ENCODE assay signal across 10 cellular contexts in the genomic region with DNA sequence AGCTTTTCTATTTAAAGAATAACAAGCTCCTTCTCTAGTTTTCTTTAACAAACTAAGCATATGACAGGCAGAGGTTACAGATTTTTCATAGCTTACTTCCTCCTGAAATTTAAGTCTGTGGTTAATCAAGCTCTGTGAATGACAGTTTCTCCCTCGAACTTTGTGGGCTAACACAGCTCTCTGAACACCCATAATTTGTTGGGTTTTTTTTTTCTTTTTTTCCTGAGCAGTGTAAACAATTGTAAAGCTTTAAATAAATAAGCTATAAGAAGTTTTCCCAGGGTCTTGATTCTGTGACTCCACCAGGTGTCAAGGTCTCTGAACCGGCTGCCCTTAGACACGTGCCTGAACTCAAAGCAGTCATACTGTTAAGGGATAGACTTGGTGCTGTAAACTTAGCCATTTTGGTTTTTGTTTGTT.
A peak's percentile ranks its signal among the peaks of the same experiment; 100 is the strongest.
DNase-seq lines count a peak whose midpoint lies in the region; ATAC-seq, FAIRE-seq and TF ChIP-seq lines count a peak whose summit lies in the region.
"Had no signal": no experiment of that assay in that cellular context is flagged by ENCODE, and none has a peak within 500 bp of the region (broad histone marks: within the 10 kb centered on the region; RNA-seq: fewer than 3 reads in every experiment).

No MANE protein-coding gene starts in this region.

- H3K4me3 ChIP-seq in GM12865 (ENCODE audit: low read depth, low read length) (no peak overlapping the region), H1 (ENCODE audit: extremely low read depth in 1 of 4, insufficient read depth in 2 of 4, low read depth in 3 of 4, low read length in 4 of 4) (no peak overlapping the region)
- no peak overlapping the region for H3K4me3 ChIP-seq in Jurkat, Clone E6-1 (ENCODE audit: low read length)
- H3K4me3 ChIP-seq: ascending aorta had no signal

- TF ChIP-seq EP300 in H1 (IDR thresholded peaks at IDR 0.05; ENCODE audit: borderline replicate concordance in 1 of 2, low read depth in 2 of 2, low read length in 2 of 2), result no peak

- no peak overlapping the region for H4K8ac ChIP-seq in H1 (ENCODE audit: extremely low read depth, insufficient read depth, low read length)

- H3K27ac ChIP-seq in H1 (ENCODE audit: low read depth, low read length), result no peak overlapping the region
- H3K27ac ChIP-seq: ascending aorta had no signal

- no peak overlapping the region for H2BK20ac ChIP-seq in H1 (ENCODE audit: low read length)

- H3K56ac ChIP-seq in H1 (replicated peaks; ENCODE audit: insufficient read length, low read depth, low read length), result no peak overlapping the region

- peaks cover 0 to 15% (median 8%) of the 10 kb centered on the region in 4 experiments; a peak in 4 of 7 replicates for H3K4me1 ChIP-seq in H1 (replicated peaks in 1 of 4; ENCODE audit: control insufficient read depth in 3 of 4, insufficient read depth in 4 of 4, low read length in 3 of 4)
- H3K4me1 ChIP-seq: ascending aorta had no signal

- no peak overlapping the region for H2BK120ac ChIP-seq in H1 (replicated peaks; ENCODE audit: low read depth, low read length)

- POLR2A ChIA-PET in H1 (lab: Charles Lee; ENCODE audit: partially characterized antibody), result interaction anchor here (0.9 to 1.1 kb wide), 2 partner anchors 13 to 17 kb away, joined by 3 to 4 read pairs; no protein-coding TSS in a partner anchor

- CTCF ChIA-PET in H1 (lab: Charles Lee; ENCODE audit: partially characterized antibody), result interaction anchor here (0.9 to 1.9 kb wide), 4 partner anchors 20 to 136 kb away, joined by 3 to 6 read pairs (median 4); no protein-coding TSS in a partner anchor

- no peak overlapping the region for H3K14ac ChIP-seq in H1 (ENCODE audit: insufficient read length)

- no peak for FAIRE-seq in H1 (lab: Jason Lieb, UNC)

- H4K91ac ChIP-seq in H1 (replicated peaks; ENCODE audit: insufficient read length, low read length), result peak overlapping the region; percentile 30

- H3K23me2 ChIP-seq in H1 (ENCODE audit: low read depth, low read length), result no peaks in the 10 kb centered on the region

- TF ChIP-seq CTCF in GM12865 (IDR thresholded peaks at IDR 0.05; ENCODE audit: insufficient read depth, low read depth, low read length, missing control alignments) (no peak), H1 (IDR thresholded peaks at IDR 0.05; ENCODE audit: control extremely low read depth in 1 of 3, insufficient read depth in 1 of 3, low read depth in 1 of 3, low read length in 3 of 3) (no peak)

- no peaks in the 10 kb centered on the region for H4K20me1 ChIP-seq in H1 (replicated peaks in 1 of 2; ENCODE audit: control insufficient read depth in 1 of 2, insufficient read depth in 2 of 2, low read length in 2 of 2)

- H4K5ac ChIP-seq in H1 (ENCODE audit: insufficient read length, low read depth, low read length), result no peak overlapping the region

- no peak overlapping the region for H2BK15ac ChIP-seq in H1 (ENCODE audit: low read length)

- no peak overlapping the region for H3K18ac ChIP-seq in H1 (ENCODE audit: extremely low read depth, low read length)

- no peak overlapping the region for H3K4me2 ChIP-seq in H1 (ENCODE audit: insufficient read depth in 1 of 2, low read depth in 2 of 2, low read length in 2 of 2)

- no peaks in the 10 kb centered on the region for H3K79me1 ChIP-seq in H1 (ENCODE audit: low read depth, low read length)

- no peak overlapping the region for H3K9ac ChIP-seq in H1 (replicated peaks in 1 of 4; ENCODE audit: extremely low read depth in 1 of 4, low read depth in 3 of 4, low read length in 3 of 4)

- H2AFZ ChIP-seq in H1 (ENCODE audit: low read length), result no peak overlapping the region

- H3K79me2 ChIP-seq in H1 (ENCODE audit: control insufficient read depth in 1 of 2, insufficient read depth in 2 of 2, low read length in 2 of 2), result no peaks in the 10 kb centered on the region

- TF ChIP-seq POLR2A in H1 (IDR thresholded peaks at IDR 0.05; ENCODE audit: control extremely low read depth in 1 of 2, low read depth in 2 of 2, low read length in 2 of 2), result no peak

- H3K23ac ChIP-seq in H1 (ENCODE audit: insufficient read length), result no peak overlapping the region

- ATAC-seq in GM21529 (IDR thresholded peaks at IDR 0.05; ENCODE audit: unreplicated experiment) (peak; percentile 76), SK-N-SH treated with all-trans-retinoic acid at 6 μM for 48 hours (no peak)
- ATAC-seq: HCT116 had no signal

- H3K36me3 ChIP-seq in H1 (ENCODE audit: control insufficient read depth in 2 of 4, insufficient read depth in 4 of 4, low read length in 3 of 4), result no peaks in the 10 kb centered on the region

- H3K9me3 ChIP-seq in H1 (ENCODE audit: insufficient read depth in 2 of 2, low read depth in 1 of 2, low read length in 1 of 2), result no peaks in the 10 kb centered on the region
- H3K9me3 ChIP-seq: ascending aorta had no signal

- H2AK5ac ChIP-seq in H1 (ENCODE audit: low read depth, low read length), result no peak overlapping the region

- no peak for TF ChIP-seq RAD21 in H1 (IDR thresholded peaks at IDR 0.05 in 1 of 2, conservative IDR thresholded peaks at IDR 0.05 in 1 of 2; ENCODE audit: low read depth in 2 of 2, low read length in 2 of 2)

- no peaks in the 10 kb centered on the region for H3K27me3 ChIP-seq in H1 (replicated peaks in 1 of 4; ENCODE audit: control insufficient read depth in 3 of 4, extremely low read depth in 1 of 4, insufficient read depth in 3 of 4, low read length in 3 of 4)
- H3K27me3 ChIP-seq: ascending aorta had no signal

- 88% methylated on average over 3 of the region's 3 CpGs; no CpG with 5 or more reads in 1 of the 2 experiments for WGBS in H1 (ENCODE audit: extremely low coverage in 1 of 2, insufficient coverage in 1 of 2, insufficient read length in 1 of 2, insufficient replicate concordance in 2 of 2, low coverage in 1 of 2, low lambda C conversion rate in 2 of 2, missing lambda C conversion rate in 1 of 2), 2 experiments

- DNase-seq in GM12865 (ENCODE audit: low read depth), result peak; percentile 62
- DNase-seq in Jurkat, Clone E6-1 (ENCODE audit: low read depth, low spot score), result peak; percentile 79
- no peak for DNase-seq in H1 (ENCODE audit: low read depth in 1 of 2, low spot score in 2 of 2)
- DNase-seq in stimulated activated CD4-positive, alpha-beta T cell treated with anti-CD3 and anti-CD28 coated beads, Interleukin-1b, Interleukin-23, amount 100 ng/mL, for 48 hours, result no peak
- no peak for DNase-seq in DMS 273 (lab: John Stamatoyannopoulos, UW; ENCODE audit: unreplicated experiment)
- DNase-seq in NCI-H446 treated with DMSO at 0.1 percent for 48 hours (lab: John Stamatoyannopoulos, UW), result no peak

- H2BK12ac ChIP-seq in H1 (ENCODE audit: low read depth, low read length), result no peak overlapping the region

- no peak overlapping the region for H3K4ac ChIP-seq in H1 (replicated peaks; ENCODE audit: insufficient read length, low read depth, low read length)

- H2BK5ac ChIP-seq in H1 (ENCODE audit: low read depth, low read length), result no peak overlapping the region

TF ChIP-seq in H1, 55 proteins besides CTCF, POLR2A, EP300 and RAD21:
- no peak for TF ChIP-seq SUZ12 (IDR thresholded peaks at IDR 0.05; ENCODE audit: low read length)

TF ChIP-seq in SK-N-SH treated with all-trans-retinoic acid at 6 μM for 48 hours, 23 proteins besides CTCF, POLR2A, EP300 and RAD21:
- TF ChIP-seq TOX (CRISPR knock-in tag; IDR thresholded peaks at IDR 0.05; ENCODE audit: borderline replicate concordance) (no peak), OSR1 (CRISPR knock-in tag; IDR thresholded peaks at IDR 0.05) (no peak), ZNF70 (CRISPR knock-in tag; IDR thresholded peaks at IDR 0.05) (no peak), ZFP30 (CRISPR knock-in tag; IDR thresholded peaks at IDR 0.05) (no peak)

Comparison
In these comparisons a context has a peak if more than half of its experiments do, and no peak if none do; other contexts are left out.
1. DNase-seq: peak in GM12865 (single experiment) and Jurkat, Clone E6-1 (single experiment); none in H1 (0 of 2), stimulated activated CD4-positive, alpha-beta T cell treated with anti-CD3 and anti-CD28 coated beads, Interleukin-1b, Interleukin-23, amount 100 ng/mL, for 48 hours (single experiment), DMS 273 (single experiment) and NCI-H446 treated with DMSO at 0.1 percent for 48 hours (single experiment).